Comparison of ENCODE assay signal across 11 cellular contexts in the genomic region with DNA sequence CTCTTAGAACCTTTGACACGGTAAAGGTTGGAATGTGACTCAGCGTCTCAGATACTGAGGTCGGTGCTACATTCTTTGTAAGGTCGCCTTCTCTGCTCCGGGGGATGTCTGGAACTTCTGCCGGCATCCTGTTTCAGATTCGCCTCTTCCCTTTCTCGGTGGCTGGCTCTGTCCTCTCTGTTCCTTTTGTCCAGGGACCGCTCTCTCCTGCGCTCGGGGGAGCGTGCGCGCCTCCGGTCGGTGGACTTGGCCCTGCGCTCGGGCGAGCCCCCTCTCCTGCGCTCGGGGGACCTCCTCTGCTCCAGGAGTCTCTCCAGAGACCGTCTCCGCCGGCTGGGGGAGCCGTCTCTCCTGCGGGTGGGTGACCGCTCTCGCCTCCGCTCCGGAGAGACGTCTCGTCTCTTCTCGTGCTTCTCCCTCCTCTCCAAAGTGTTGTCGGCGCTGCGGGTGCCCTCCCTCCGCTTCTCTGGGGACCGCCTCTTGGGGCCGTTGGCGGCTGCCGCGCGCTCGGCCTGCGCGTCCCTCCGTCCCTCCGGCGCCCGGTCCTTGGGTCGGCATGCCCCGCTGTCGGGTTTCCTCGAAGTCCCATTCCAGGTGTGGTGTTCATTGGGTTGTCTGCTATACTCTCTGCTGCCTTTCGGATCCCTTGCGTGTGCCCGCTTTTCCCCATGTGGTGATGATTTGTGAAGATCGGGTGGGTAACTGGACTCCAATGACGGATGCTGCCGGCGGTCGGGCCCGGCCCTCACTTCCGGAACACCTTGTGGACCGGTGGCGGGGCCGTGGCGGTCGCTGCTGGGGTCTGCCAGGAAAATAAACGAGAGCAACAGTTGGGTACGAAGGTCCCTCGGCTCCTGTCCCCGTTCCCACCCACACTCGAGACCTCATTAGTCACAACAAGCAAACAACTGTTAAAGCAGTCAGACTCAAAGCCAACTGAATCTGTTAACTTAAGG.
DNase-seq lines count a peak whose midpoint lies in the region; ATAC-seq, FAIRE-seq and TF ChIP-seq lines count a peak whose summit lies in the region.
"Had no signal": no experiment of that assay in that cellular context is flagged by ENCODE, and none has a peak within 500 bp of the region (broad histone marks: within the 10 kb centered on the region; RNA-seq: fewer than 3 reads in every experiment).

No MANE protein-coding gene starts in this region.

- H3K4me3 ChIP-seq in GM23248 (peak overlapping the region; percentile 66), H1 (ENCODE audit: extremely low read depth in 1 of 4, insufficient read depth in 2 of 4, low read depth in 3 of 4, low read length in 4 of 4) (peak overlapping the region; percentile 7 to 47 (median 13); a peak in 4 of 8 replicates), smooth muscle cell (peak overlapping the region; percentile 50)

- no peak overlapping the region for H3K9ac ChIP-seq in GM23248
- no peak overlapping the region for H3K9ac ChIP-seq in H1 (replicated peaks in 1 of 4; ENCODE audit: extremely low read depth in 1 of 4, low read depth in 3 of 4, low read length in 3 of 4)
- H3K9ac ChIP-seq in smooth muscle cell (ENCODE audit: low read depth), result peak overlapping the region; percentile 60

- no peaks in the 10 kb centered on the region for H3K9me2 ChIP-seq in GM23248 (ENCODE audit: insufficient read depth)

- no peak for TF ChIP-seq EP300 in H1 (IDR thresholded peaks at IDR 0.05; ENCODE audit: borderline replicate concordance in 1 of 2, low read depth in 2 of 2, low read length in 2 of 2)

- H3K56ac ChIP-seq in H1 (replicated peaks; ENCODE audit: insufficient read length, low read depth, low read length), result no peak overlapping the region

- H3K36me3 Mint-ChIP-seq in T-cell, result no peaks in the 10 kb centered on the region

- H3K23me2 ChIP-seq in H1 (ENCODE audit: low read depth, low read length), result no peaks in the 10 kb centered on the region; the same call in 1 of the 2 replicates

- H3K27me3 ChIP-seq in GM23248 (replicated peaks; ENCODE audit: insufficient read depth) (no peaks in the 10 kb centered on the region), H1 (replicated peaks in 1 of 4; ENCODE audit: control insufficient read depth in 3 of 4, extremely low read depth in 1 of 4, insufficient read depth in 3 of 4, low read length in 3 of 4) (no peaks in the 10 kb centered on the region), smooth muscle cell (ENCODE audit: low read depth) (no peaks in the 10 kb centered on the region)

- no peak overlapping the region for H3K4me3 Mint-ChIP-seq in T-cell
- H3K4me3 Mint-ChIP-seq: naive B cell had no signal

- H3K27ac ChIP-seq in GM23248, result no peak overlapping the region
- H3K27ac ChIP-seq in H1 (ENCODE audit: low read depth, low read length), result peak overlapping the region; percentile 1; the same call in 1 of the 2 replicates
- H3K27ac ChIP-seq in smooth muscle cell (ENCODE audit: low read depth), result peak overlapping the region; percentile 77

- H3K9me3 ChIP-seq in GM23248 (ENCODE audit: low read depth), result no peaks in the 10 kb centered on the region
- H3K9me3 ChIP-seq in H1 (ENCODE audit: insufficient read depth in 2 of 2, low read depth in 1 of 2, low read length in 1 of 2), result no peaks in the 10 kb centered on the region
- H3K9me3 ChIP-seq in smooth muscle cell (replicated peaks; ENCODE audit: low read depth), result no peaks in the 10 kb centered on the region

- TF ChIP-seq RAD21 in H1 (IDR thresholded peaks at IDR 0.05 in 1 of 2, conservative IDR thresholded peaks at IDR 0.05 in 1 of 2; ENCODE audit: low read depth in 2 of 2, low read length in 2 of 2), result no peak

- 42 to 51% methylated on average over 67 to 74 of the region's 74 CpGs for WGBS in GM23248 (ENCODE audit: low coverage in 1 of 2, low lambda C conversion rate in 2 of 2, missing lambda C conversion rate in 2 of 2), 2 experiments
- WGBS in H1 (ENCODE audit: extremely low coverage in 1 of 2, insufficient coverage in 1 of 2, insufficient read length in 1 of 2, insufficient replicate concordance in 2 of 2, low coverage in 1 of 2, low lambda C conversion rate in 2 of 2, missing lambda C conversion rate in 1 of 2), 2 experiments, result 56% methylated on average over 65 of the region's 74 CpGs; no CpG with 5 or more reads in 1 of the 2 experiments
- WGBS in smooth muscle cell (ENCODE audit: low lambda C conversion rate), result 31% methylated on average over 70 of the region's 74 CpGs

- no peak overlapping the region for H2BK5ac ChIP-seq in H1 (ENCODE audit: low read depth, low read length)

- H2AFZ ChIP-seq in GM23248 (peak overlapping the region; percentile 70), H1 (ENCODE audit: low read length) (no peak overlapping the region), smooth muscle cell (ENCODE audit: low read depth) (peak overlapping the region; percentile 79)

- H4K20me1 ChIP-seq in GM23248 (ENCODE audit: insufficient read depth), result no peaks in the 10 kb centered on the region
- no peaks in the 10 kb centered on the region for H4K20me1 ChIP-seq in H1 (replicated peaks in 1 of 2; ENCODE audit: control insufficient read depth in 1 of 2, insufficient read depth in 2 of 2, low read length in 2 of 2)
- no peaks in the 10 kb centered on the region for H4K20me1 ChIP-seq in smooth muscle cell (ENCODE audit: low read depth)

- H3K27me3 Mint-ChIP-seq in T-cell, result peaks cover 13 to 20% of the 10 kb centered on the region in 2 donors

- H3K4me2 ChIP-seq in GM23248 (ENCODE audit: unreplicated experiment) (peak overlapping the region; percentile 50), H1 (ENCODE audit: insufficient read depth in 1 of 2, low read depth in 2 of 2, low read length in 2 of 2) (peak overlapping the region; percentile 60 to 63), smooth muscle cell (peak overlapping the region; percentile 92)

- H3K9me3 Mint-ChIP-seq in T-cell, result peaks cover 0 to 12% (median 0%) of the 10 kb centered on the region in 3 donors

- CTCF ChIA-PET in H1 (lab: Charles Lee; ENCODE audit: partially characterized antibody) (no interaction called here), T-cell (lab: Charles Lee) (no interaction called here)

- TF ChIP-seq CTCF in H1 (IDR thresholded peaks at IDR 0.05; ENCODE audit: control extremely low read depth in 1 of 3, insufficient read depth in 1 of 3, low read depth in 1 of 3, low read length in 3 of 3) (peak in 2 of 3 experiments; percentile 6 to 19; a peak in 2 of 4 replicates), smooth muscle cell (IDR thresholded peaks at IDR 0.05; ENCODE audit: borderline replicate concordance, insufficient read depth, poor library complexity, severe bottlenecking) (no peak)

- no peak for TF ChIP-seq POLR2A in H1 (IDR thresholded peaks at IDR 0.05; ENCODE audit: control extremely low read depth in 1 of 2, low read depth in 2 of 2, low read length in 2 of 2)

- peaks cover 0 to 3% (median 1%) of the 10 kb centered on the region in 3 donors for H3K4me1 Mint-ChIP-seq in T-cell

- peaks cover 8% of the 10 kb centered on the region; the same call in 1 of the 2 replicates for H3F3A ChIP-seq in GM23248 (ENCODE audit: insufficient read depth)
- no peaks in the 10 kb centered on the region for H3F3A ChIP-seq in smooth muscle cell (ENCODE audit: low read depth)

- no peak overlapping the region for H2AK5ac ChIP-seq in H1 (ENCODE audit: low read depth, low read length)

- POLR2A ChIA-PET in H1 (lab: Charles Lee; ENCODE audit: partially characterized antibody) (no interaction called here), T-cell (lab: Charles Lee) (no interaction called here)

- no peak for ATAC-seq in GM21526 (IDR thresholded peaks at IDR 0.05; ENCODE audit: low FRiP score, unreplicated experiment)
- ATAC-seq in T-cell (replicated peaks in 1 of 4), result no peak
- ATAC-seq: activated naive CD4-positive, alpha-beta T cell treated with anti-CD3 and anti-CD28 coated beads, Interleukin-2, amount 50 U/mL, for 72 hours had no signal

- no peak overlapping the region for H2BK12ac ChIP-seq in H1 (ENCODE audit: low read depth, low read length)

- H3K79me2 ChIP-seq in GM23248 (ENCODE audit: insufficient read depth) (no peaks in the 10 kb centered on the region), H1 (ENCODE audit: control insufficient read depth in 1 of 2, insufficient read depth in 2 of 2, low read length in 2 of 2) (no peaks in the 10 kb centered on the region), smooth muscle cell (ENCODE audit: low read depth) (no peaks in the 10 kb centered on the region)

- H3K4ac ChIP-seq in H1 (replicated peaks; ENCODE audit: insufficient read length, low read depth, low read length), result no peak overlapping the region

- in situ Hi-C loops in GM23248 (cut with MboI), result no loop called here

- H3K4me1 ChIP-seq in GM23248 (ENCODE audit: insufficient read depth) (no peaks in the 10 kb centered on the region), H1 (replicated peaks in 1 of 4; ENCODE audit: control insufficient read depth in 3 of 4, insufficient read depth in 4 of 4, low read length in 3 of 4) (peaks cover 0 to 8% (median 2%) of the 10 kb centered on the region in 4 experiments; a peak in 4 of 7 replicates), smooth muscle cell (ENCODE audit: low read depth) (peaks cover 5% of the 10 kb centered on the region)

- peak overlapping the region in 1 of 2 donors; percentile 46 for H3K27ac Mint-ChIP-seq in T-cell
- H3K27ac Mint-ChIP-seq: activated naive CD4-positive, alpha-beta T cell treated with anti-CD3 and anti-CD28 coated beads, Interleukin-2, amount 50 U/mL, for 72 hours had no signal

- no peak overlapping the region for H4K91ac ChIP-seq in H1 (replicated peaks; ENCODE audit: insufficient read length, low read length)

- H3K18ac ChIP-seq in H1 (ENCODE audit: extremely low read depth, low read length), result no peak overlapping the region

- H4K5ac ChIP-seq in H1 (ENCODE audit: insufficient read length, low read depth, low read length), result no peak overlapping the region

- no peak overlapping the region for H2BK15ac ChIP-seq in H1 (ENCODE audit: low read length)

- no peak overlapping the region for H3K23ac ChIP-seq in H1 (ENCODE audit: insufficient read length)

- no peak overlapping the region for H2BK20ac ChIP-seq in H1 (ENCODE audit: low read length)

- peak overlapping the region; percentile 46; the same call in 1 of the 2 replicates for H4K8ac ChIP-seq in H1 (ENCODE audit: extremely low read depth, insufficient read depth, low read length)

- peak; percentile 34 for DNase-seq in GM23248
- no peak for DNase-seq in H1 (ENCODE audit: low read depth in 1 of 2, low spot score in 2 of 2)
- DNase-seq in kidney tubule cell (ENCODE audit: low spot score), result peak; percentile 22
- DNase-seq in smooth muscle cell (lab: John Stamatoyannopoulos, UW; ENCODE audit: unreplicated experiment), result no peak
- DNase-seq in T-cell, result no peak
- DNase-seq in NCI-H2107 (lab: John Stamatoyannopoulos, UW), result no peak
- no peak for DNase-seq in COR-L47 (lab: John Stamatoyannopoulos, UW)
- DNase-seq: naive B cell; stimulated activated CD4-positive, alpha-beta T cell treated with anti-CD3 and anti-CD28 coated beads, Interleukin-15, amount 100 ng/mL, for 24 hours had no signal

- no peak overlapping the region for H2BK120ac ChIP-seq in H1 (replicated peaks; ENCODE audit: low read depth, low read length)

- H3K14ac ChIP-seq in H1 (ENCODE audit: insufficient read length), result no peak overlapping the region

- no peaks in the 10 kb centered on the region for H3K79me1 ChIP-seq in H1 (ENCODE audit: low read depth, low read length)

- FAIRE-seq in H1 (lab: Jason Lieb, UNC), result no peak

- H3K36me3 ChIP-seq in GM23248 (ENCODE audit: low read depth) (peaks cover 7% of the 10 kb centered on the region), H1 (ENCODE audit: control insufficient read depth in 2 of 4, insufficient read depth in 4 of 4, low read length in 3 of 4) (peaks cover 2 to 25% (median 13%) of the 10 kb centered on the region in 4 experiments; a peak in 7 of 8 replicates), smooth muscle cell (ENCODE audit: low read depth) (no peaks in the 10 kb centered on the region)

Comparison
In these comparisons a context has a peak if more than half of its experiments do, and no peak if none do; other contexts are left out.
1. DNase-seq: peak in GM23248 (single experiment) and kidney tubule cell (single experiment); none in H1 (0 of 2), smooth muscle cell (single experiment), T-cell (0 of 34), NCI-H2107 (single experiment) and COR-L47 (single experiment).
2. H3K4me3 ChIP-seq: peak in every context shown above with its lines; median percentile 66 in GM23248; 50 in smooth muscle cell; 13 in H1.
3. Peak in every context shown above with its lines, with median percentiles within 50 percentile points of each other: H3K4me2 ChIP-seq.